In genomic region chr14:91649930-91650329, GRCh38 we compare ENCODE assay signal across 8 cellular contexts.
A peak's percentile ranks its signal among the peaks of the same experiment; 100 is the strongest.
DNase-seq lines count a peak whose midpoint lies in the region; ATAC-seq, FAIRE-seq and TF ChIP-seq lines count a peak whose summit lies in the region.

No MANE protein-coding gene starts in this region.

- no peaks in the 10 kb centered on the region for H3K4me1 ChIP-seq in right atrium auricular region

- no peaks in the 10 kb centered on the region for H3K9me3 ChIP-seq in right atrium auricular region

- peak; percentile 80 for FAIRE-seq in TTC549 (lab: Jason Lieb, UNC)

- ATAC-seq in HG03342 (IDR thresholded peaks at IDR 0.05; ENCODE audit: unreplicated experiment): no peak

- TF ChIP-seq CTCF in HFF-Myc (IDR thresholded peaks at IDR 0.05; ENCODE audit: low read depth, low read length, missing control alignments) (peak; percentile 22), right atrium auricular region (IDR thresholded peaks at IDR 0.05) (peak; percentile 36 to 75)

- H3K27ac ChIP-seq in right atrium auricular region: no peak overlapping the region

- H3K4me3 ChIP-seq in HFF-Myc (replicated peaks; ENCODE audit: low read depth, low read length) (no peak overlapping the region), right atrium auricular region (no peak overlapping the region)

- H3K36me3 ChIP-seq in right atrium auricular region: no peaks in the 10 kb centered on the region

- no peaks in the 10 kb centered on the region for H3K27me3 ChIP-seq in right atrium auricular region

- peak; percentile 28 for DNase-seq in NOMO-1 treated with DMSO at 0.1 percent for 48 hours (lab: John Stamatoyannopoulos, UW; ENCODE audit: unreplicated experiment)
- DNase-seq in NOMO-1 treated with dmso at 0.1 percent for 144 hours (lab: John Stamatoyannopoulos, UW; ENCODE audit: unreplicated experiment): no peak
- DNase-seq in HFF-Myc (ENCODE audit: extremely low read depth, low read depth): peak; percentile 5
- DNase-seq in right atrium auricular region (ENCODE audit: low spot score): no peak
- peak; percentile 70 for DNase-seq in superior temporal gyrus (ENCODE audit: extremely low spot score)
- DNase-seq in NCI-H1092 treated with DMSO at 0.1 percent for 48 hours (lab: John Stamatoyannopoulos, UW): no peak

Comparison
In these comparisons a context has a peak if more than half of its experiments do, and no peak if none do; other contexts are left out.
1. DNase-seq: peak in NOMO-1 treated with DMSO at 0.1 percent for 48 hours (single experiment), HFF-Myc (single experiment) and superior temporal gyrus (single experiment); none in NOMO-1 treated with dmso at 0.1 percent for 144 hours (single experiment), right atrium auricular region (single experiment) and NCI-H1092 treated with DMSO at 0.1 percent for 48 hours (single experiment).